Comparison of ENCODE assay signal across 1 cellular context in genomic region chr12:56266634-56267442, GRCh38.
TF ChIP-seq lines count a peak whose summit lies in the region.

COQ10A (plus strand) TSS chr12:56266942; CDS start chr12:56267119, 177 bp downstream.

TF ChIP-seq in HEK293, 187 proteins besides CTCF, POLR2A, EP300 and RAD21 (continued from another document and continues in another):
- TF ChIP-seq, protein P1, sequence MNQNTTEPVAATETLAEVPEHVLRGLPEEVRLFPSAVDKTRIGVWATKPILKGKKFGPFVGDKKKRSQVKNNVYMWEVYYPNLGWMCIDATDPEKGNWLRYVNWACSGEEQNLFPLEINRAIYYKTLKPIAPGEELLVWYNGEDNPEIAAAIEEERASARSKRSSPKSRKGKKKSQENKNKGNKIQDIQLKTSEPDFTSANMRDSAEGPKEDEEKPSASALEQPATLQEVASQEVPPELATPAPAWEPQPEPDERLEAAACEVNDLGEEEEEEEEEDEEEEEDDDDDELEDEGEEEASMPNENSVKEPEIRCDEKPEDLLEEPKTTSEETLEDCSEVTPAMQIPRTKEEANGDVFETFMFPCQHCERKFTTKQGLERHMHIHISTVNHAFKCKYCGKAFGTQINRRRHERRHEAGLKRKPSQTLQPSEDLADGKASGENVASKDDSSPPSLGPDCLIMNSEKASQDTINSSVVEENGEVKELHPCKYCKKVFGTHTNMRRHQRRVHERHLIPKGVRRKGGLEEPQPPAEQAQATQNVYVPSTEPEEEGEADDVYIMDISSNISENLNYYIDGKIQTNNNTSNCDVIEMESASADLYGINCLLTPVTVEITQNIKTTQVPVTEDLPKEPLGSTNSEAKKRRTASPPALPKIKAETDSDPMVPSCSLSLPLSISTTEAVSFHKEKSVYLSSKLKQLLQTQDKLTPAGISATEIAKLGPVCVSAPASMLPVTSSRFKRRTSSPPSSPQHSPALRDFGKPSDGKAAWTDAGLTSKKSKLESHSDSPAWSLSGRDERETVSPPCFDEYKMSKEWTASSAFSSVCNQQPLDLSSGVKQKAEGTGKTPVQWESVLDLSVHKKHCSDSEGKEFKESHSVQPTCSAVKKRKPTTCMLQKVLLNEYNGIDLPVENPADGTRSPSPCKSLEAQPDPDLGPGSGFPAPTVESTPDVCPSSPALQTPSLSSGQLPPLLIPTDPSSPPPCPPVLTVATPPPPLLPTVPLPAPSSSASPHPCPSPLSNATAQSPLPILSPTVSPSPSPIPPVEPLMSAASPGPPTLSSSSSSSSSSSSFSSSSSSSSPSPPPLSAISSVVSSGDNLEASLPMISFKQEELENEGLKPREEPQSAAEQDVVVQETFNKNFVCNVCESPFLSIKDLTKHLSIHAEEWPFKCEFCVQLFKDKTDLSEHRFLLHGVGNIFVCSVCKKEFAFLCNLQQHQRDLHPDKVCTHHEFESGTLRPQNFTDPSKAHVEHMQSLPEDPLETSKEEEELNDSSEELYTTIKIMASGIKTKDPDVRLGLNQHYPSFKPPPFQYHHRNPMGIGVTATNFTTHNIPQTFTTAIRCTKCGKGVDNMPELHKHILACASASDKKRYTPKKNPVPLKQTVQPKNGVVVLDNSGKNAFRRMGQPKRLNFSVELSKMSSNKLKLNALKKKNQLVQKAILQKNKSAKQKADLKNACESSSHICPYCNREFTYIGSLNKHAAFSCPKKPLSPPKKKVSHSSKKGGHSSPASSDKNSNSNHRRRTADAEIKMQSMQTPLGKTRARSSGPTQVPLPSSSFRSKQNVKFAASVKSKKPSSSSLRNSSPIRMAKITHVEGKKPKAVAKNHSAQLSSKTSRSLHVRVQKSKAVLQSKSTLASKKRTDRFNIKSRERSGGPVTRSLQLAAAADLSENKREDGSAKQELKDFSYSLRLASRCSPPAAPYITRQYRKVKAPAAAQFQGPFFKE (tag by site-specific recombination; IDR thresholded peaks at IDR 0.05; ENCODE audit: borderline replicate concordance): no peak
- TF ChIP-seq ZFP41 (tag by site-specific recombination; IDR thresholded peaks at IDR 0.05; ENCODE audit: borderline replicate concordance): no peak
- no peak for TF ChIP-seq BCL6B (tag by site-specific recombination; IDR thresholded peaks at IDR 0.05)
- peak; percentile 78; the same call in 1 of the 2 replicates for TF ChIP-seq ZFP37 (tag by site-specific recombination; IDR thresholded peaks at IDR 0.05)
- TF ChIP-seq, protein P2, sequence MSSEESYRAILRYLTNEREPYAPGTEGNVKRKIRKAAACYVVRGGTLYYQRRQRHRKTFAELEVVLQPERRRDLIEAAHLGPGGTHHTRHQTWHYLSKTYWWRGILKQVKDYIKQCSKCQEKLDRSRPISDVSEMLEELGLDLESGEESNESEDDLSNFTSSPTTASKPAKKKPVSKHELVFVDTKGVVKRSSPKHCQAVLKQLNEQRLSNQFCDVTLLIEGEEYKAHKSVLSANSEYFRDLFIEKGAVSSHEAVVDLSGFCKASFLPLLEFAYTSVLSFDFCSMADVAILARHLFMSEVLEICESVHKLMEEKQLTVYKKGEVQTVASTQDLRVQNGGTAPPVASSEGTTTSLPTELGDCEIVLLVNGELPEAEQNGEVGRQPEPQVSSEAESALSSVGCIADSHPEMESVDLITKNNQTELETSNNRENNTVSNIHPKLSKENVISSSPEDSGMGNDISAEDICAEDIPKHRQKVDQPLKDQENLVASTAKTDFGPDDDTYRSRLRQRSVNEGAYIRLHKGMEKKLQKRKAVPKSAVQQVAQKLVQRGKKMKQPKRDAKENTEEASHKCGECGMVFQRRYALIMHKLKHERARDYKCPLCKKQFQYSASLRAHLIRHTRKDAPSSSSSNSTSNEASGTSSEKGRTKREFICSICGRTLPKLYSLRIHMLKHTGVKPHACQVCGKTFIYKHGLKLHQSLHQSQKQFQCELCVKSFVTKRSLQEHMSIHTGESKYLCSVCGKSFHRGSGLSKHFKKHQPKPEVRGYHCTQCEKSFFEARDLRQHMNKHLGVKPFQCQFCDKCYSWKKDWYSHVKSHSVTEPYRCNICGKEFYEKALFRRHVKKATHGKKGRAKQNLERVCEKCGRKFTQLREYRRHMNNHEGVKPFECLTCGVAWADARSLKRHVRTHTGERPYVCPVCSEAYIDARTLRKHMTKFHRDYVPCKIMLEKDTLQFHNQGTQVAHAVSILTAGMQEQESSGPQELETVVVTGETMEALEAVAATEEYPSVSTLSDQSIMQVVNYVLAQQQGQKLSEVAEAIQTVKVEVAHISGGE (tag by site-specific recombination; conservative IDR thresholded peaks at IDR 0.05; ENCODE audit: low read depth): peak; percentile 84
- TF ChIP-seq ZBTB44 (tag by site-specific recombination; IDR thresholded peaks at IDR 0.05): no peak
- peak; percentile 87 for TF ChIP-seq SP7 (tag by site-specific recombination; IDR thresholded peaks at IDR 0.05)
- no peak for TF ChIP-seq PRDM1 (tag by site-specific recombination; IDR thresholded peaks at IDR 0.05)
- peak; percentile 81 for TF ChIP-seq ZBTB21 (tag by site-specific recombination; IDR thresholded peaks at IDR 0.05)
- TF ChIP-seq ZNF548 (tag by site-specific recombination; IDR thresholded peaks at IDR 0.05): no peak
- peak; percentile 43; the same call in 1 of the 2 replicates for TF ChIP-seq ZNF596 (tag by site-specific recombination; IDR thresholded peaks at IDR 0.05)
- TF ChIP-seq ZNF324 (tag by site-specific recombination; IDR thresholded peaks at IDR 0.05): peak; percentile 78
- peak; percentile 41; the same call in 1 of the 2 replicates for TF ChIP-seq KLF10 (tag by site-specific recombination; IDR thresholded peaks at IDR 0.05)
- TF ChIP-seq ZNF658 (tag by site-specific recombination; IDR thresholded peaks at IDR 0.05): no peak
- TF ChIP-seq GLIS2 (tag by site-specific recombination; IDR thresholded peaks at IDR 0.05): peak; percentile 93
- TF ChIP-seq ZNF426 (tag by site-specific recombination; IDR thresholded peaks at IDR 0.05): no peak
- no peak for TF ChIP-seq ZNF202 (tag by site-specific recombination; IDR thresholded peaks at IDR 0.05; ENCODE audit: borderline replicate concordance)
- TF ChIP-seq ZBTB17 (tag by site-specific recombination; IDR thresholded peaks at IDR 0.05): peak; percentile 97
- TF ChIP-seq ZSCAN18 (tag by site-specific recombination; IDR thresholded peaks at IDR 0.05): no peak
- no peak for TF ChIP-seq YY2 (tag by site-specific recombination; IDR thresholded peaks at IDR 0.05)
- TF ChIP-seq ZNF558 (tag by site-specific recombination; IDR thresholded peaks at IDR 0.05): no peak
- no peak for TF ChIP-seq ZNF211 (tag by site-specific recombination; IDR thresholded peaks at IDR 0.05; ENCODE audit: low read depth)
- TF ChIP-seq ZNF18 (tag by site-specific recombination; IDR thresholded peaks at IDR 0.05): no peak
- TF ChIP-seq ZNF155 (tag by site-specific recombination; IDR thresholded peaks at IDR 0.05): no peak
- no peak for TF ChIP-seq ZNF621 (tag by site-specific recombination; IDR thresholded peaks at IDR 0.05)
- no peak for TF ChIP-seq SETDB1 (IDR thresholded peaks at IDR 0.05; ENCODE audit: insufficient read length, low read length)
- no peak for TF ChIP-seq PRDM4 (tag by site-specific recombination; IDR thresholded peaks at IDR 0.05)
- TF ChIP-seq FEZF1 (tag by site-specific recombination; IDR thresholded peaks at IDR 0.05): no peak
- TF ChIP-seq, protein P3, sequence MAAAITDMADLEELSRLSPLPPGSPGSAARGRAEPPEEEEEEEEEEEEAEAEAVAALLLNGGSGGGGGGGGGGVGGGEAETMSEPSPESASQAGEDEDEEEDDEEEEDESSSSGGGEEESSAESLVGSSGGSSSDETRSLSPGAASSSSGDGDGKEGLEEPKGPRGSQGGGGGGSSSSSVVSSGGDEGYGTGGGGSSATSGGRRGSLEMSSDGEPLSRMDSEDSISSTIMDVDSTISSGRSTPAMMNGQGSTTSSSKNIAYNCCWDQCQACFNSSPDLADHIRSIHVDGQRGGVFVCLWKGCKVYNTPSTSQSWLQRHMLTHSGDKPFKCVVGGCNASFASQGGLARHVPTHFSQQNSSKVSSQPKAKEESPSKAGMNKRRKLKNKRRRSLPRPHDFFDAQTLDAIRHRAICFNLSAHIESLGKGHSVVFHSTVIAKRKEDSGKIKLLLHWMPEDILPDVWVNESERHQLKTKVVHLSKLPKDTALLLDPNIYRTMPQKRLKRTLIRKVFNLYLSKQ (tag by site-specific recombination; IDR thresholded peaks at IDR 0.05; ENCODE audit: borderline replicate concordance): no peak
- peak; percentile 37; the same call in 1 of the 2 replicates for TF ChIP-seq KLF9 (tag by site-specific recombination; IDR thresholded peaks at IDR 0.05; ENCODE audit: low read depth)
- no peak for TF ChIP-seq HOXA7 (CRISPR knock-in tag; IDR thresholded peaks at IDR 0.05; ENCODE audit: borderline replicate concordance)
- no peak for TF ChIP-seq ZNF214 (tag by site-specific recombination; IDR thresholded peaks at IDR 0.05; ENCODE audit: borderline replicate concordance)
- TF ChIP-seq, protein P4, sequence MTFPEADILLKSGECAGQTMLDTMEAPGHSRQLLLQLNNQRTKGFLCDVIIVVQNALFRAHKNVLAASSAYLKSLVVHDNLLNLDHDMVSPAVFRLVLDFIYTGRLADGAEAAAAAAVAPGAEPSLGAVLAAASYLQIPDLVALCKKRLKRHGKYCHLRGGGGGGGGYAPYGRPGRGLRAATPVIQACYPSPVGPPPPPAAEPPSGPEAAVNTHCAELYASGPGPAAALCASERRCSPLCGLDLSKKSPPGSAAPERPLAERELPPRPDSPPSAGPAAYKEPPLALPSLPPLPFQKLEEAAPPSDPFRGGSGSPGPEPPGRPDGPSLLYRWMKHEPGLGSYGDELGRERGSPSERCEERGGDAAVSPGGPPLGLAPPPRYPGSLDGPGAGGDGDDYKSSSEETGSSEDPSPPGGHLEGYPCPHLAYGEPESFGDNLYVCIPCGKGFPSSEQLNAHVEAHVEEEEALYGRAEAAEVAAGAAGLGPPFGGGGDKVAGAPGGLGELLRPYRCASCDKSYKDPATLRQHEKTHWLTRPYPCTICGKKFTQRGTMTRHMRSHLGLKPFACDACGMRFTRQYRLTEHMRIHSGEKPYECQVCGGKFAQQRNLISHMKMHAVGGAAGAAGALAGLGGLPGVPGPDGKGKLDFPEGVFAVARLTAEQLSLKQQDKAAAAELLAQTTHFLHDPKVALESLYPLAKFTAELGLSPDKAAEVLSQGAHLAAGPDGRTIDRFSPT (tag by site-specific recombination; IDR thresholded peaks at IDR 0.05): peak; percentile 20; the same call in 1 of the 2 replicates
- TF ChIP-seq ZNF423 (tag by site-specific recombination; IDR thresholded peaks at IDR 0.05): peak; percentile 91
- TF ChIP-seq ZNF501 (tag by site-specific recombination; IDR thresholded peaks at IDR 0.05): peak; percentile 95
- TF ChIP-seq ZEB2 (tag by site-specific recombination; IDR thresholded peaks at IDR 0.05): peak; percentile 85; the same call in 1 of the 2 replicates
- TF ChIP-seq ZNF140 (tag by site-specific recombination; IDR thresholded peaks at IDR 0.05): no peak
- TF ChIP-seq ZNF571 (tag by site-specific recombination; IDR thresholded peaks at IDR 0.05): no peak
